1 cellular context compared by ENCODE assay signal in genomic region chr3:43388188-43388587, GRCh38.
TF ChIP-seq lines count a peak whose summit lies in the region.

No MANE protein-coding gene starts in this region.

TF ChIP-seq in endothelial cell of umbilical vein, 7 proteins besides CTCF, POLR2A, EP300 and RAD21:
- TF ChIP-seq, protein P1, sequence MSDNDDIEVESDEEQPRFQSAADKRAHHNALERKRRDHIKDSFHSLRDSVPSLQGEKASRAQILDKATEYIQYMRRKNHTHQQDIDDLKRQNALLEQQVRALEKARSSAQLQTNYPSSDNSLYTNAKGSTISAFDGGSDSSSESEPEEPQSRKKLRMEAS (IDR thresholded peaks at IDR 0.05; ENCODE audit: insufficient read depth, insufficient read length) = no peak
- no peak for TF ChIP-seq JUN (IDR thresholded peaks at IDR 0.05; ENCODE audit: borderline replicate concordance, insufficient read depth, insufficient read length, low read depth)
